26 cellular contexts compared by ENCODE assay signal in the genomic region with DNA sequence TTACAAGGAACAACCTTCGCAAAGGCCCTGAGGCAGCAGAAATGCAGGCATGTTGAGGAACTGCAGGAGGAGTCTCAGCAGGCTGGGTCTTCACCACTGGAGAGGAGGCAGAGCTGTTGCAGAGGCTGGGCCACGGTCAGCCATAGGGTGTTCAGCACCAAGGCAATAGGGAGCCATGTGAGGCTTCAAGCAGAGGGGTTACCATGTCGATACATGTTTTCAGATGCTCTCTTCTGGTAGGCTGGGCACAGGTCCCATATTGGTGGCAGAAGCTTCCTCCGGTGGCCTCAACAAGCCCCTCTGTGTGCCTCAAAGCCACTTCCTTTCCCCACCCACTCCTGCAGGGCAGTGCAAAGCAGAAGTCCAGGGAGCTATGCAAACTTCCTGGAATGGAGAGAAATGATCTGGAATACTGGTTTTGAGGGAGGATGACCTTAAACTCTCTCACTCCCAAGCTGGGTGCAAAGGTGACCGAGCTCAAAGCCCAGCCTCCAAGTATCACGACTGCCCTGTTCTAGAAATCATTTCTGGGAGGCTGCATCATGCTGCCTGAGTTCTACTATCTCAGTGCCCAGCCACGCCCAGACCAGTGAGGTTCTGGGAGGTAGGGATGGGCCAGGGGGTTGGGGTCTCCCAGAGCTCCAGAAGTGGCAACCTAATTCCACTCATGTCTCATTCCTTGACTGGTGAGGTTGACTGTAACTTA. TPM values are rescaled to one million over a fixed set of nuclear protein-coding genes. Genes with fewer than 3 reads are reported as not detected.
DNase-seq lines count a peak whose midpoint lies in the region; ATAC-seq and TF ChIP-seq lines count a peak whose summit lies in the region.
"Had no signal": no experiment of that assay in that cellular context is flagged by ENCODE, and none has a peak within 500 bp of the region (broad histone marks: within the 10 kb centered on the region; RNA-seq: fewer than 3 reads in every experiment).

Gene FUT6, minus strand, starts transcription at position 391 of the 706 bp plus-strand sequence. CDS start 7,135 bp downstream, outside the sequence.

- no peak within 1 kb of the TSS for H4K91ac ChIP-seq in H9 (ENCODE audit: insufficient read length, low read depth, low read length)

- H3K9me3 ChIP-seq in BLaER1 (no peaks in the 10 kb centered on the region), esophagus (ENCODE audit: control insufficient read depth in 2 of 2, insufficient read depth in 1 of 2, low read depth in 1 of 2, low read length in 1 of 2) (no peaks in the 10 kb centered on the region), neural progenitor cell (ENCODE audit: low read depth) (no peaks in the 10 kb centered on the region), H9 (ENCODE audit: control insufficient read depth, low read depth, low read length) (no peaks in the 10 kb centered on the region)

- H3K27me3 ChIP-seq in BLaER1 (no peaks in the 10 kb centered on the region; the same call in 1 of the 2 replicates), esophagus (ENCODE audit: control insufficient read depth in 1 of 2, insufficient read depth in 2 of 2, low read length in 2 of 2) (no peaks in the 10 kb centered on the region), neural progenitor cell (peaks cover 14% of the 10 kb centered on the region), H9 (ENCODE audit: insufficient read depth, low read length) (no peaks in the 10 kb centered on the region)

- H4K20me1 ChIP-seq in BLaER1 (no peaks in the 10 kb centered on the region), neural progenitor cell (ENCODE audit: low read depth) (no peaks in the 10 kb centered on the region), H9 (ENCODE audit: control insufficient read depth, insufficient read depth, insufficient read length) (no peaks in the 10 kb centered on the region)

- 74 to 78% methylated on average over 7 of the region's 7 CpGs for WGBS in esophagus, 2 donors
- WGBS in H9 (ENCODE audit: extremely low coverage, insufficient read length, low lambda C conversion rate): no CpG with 5 or more reads among the region's 7 CpGs

- H3K4me1 ChIP-seq in BLaER1 (peaks cover 31% of the 10 kb centered on the region), esophagus (ENCODE audit: control insufficient read depth in 2 of 2, insufficient read depth in 2 of 2, low read length in 1 of 2) (peaks cover 0 to 14% of the 10 kb centered on the region in 2 donors), neural progenitor cell (no peaks in the 10 kb centered on the region), H9 (ENCODE audit: insufficient read depth, low read length) (no peaks in the 10 kb centered on the region)

- H3K9ac ChIP-seq in BLaER1: no peak within 1 kb of the TSS
- H3K9ac ChIP-seq in neural progenitor cell: no peak within 1 kb of the TSS
- no peak within 1 kb of the TSS for H3K9ac ChIP-seq in H9 (ENCODE audit: extremely low read depth, insufficient read length, low read length)

- TF ChIP-seq CTCF in NB4 (IDR thresholded peaks at IDR 0.05; ENCODE audit: low read depth, low read length) (no peak), neural progenitor cell (IDR thresholded peaks at IDR 0.05) (no peak), H9 (conservative IDR thresholded peaks at IDR 0.05) (no peak)

- no peak within 1 kb of the TSS for H3K56ac ChIP-seq in H9 (ENCODE audit: insufficient read length, low read depth, low read length)

- DNase-seq in NB4 (ENCODE audit: low read depth) (peak; percentile 43), neural progenitor cell (ENCODE audit: low spot score) (no peak), H9 (no peak), SW 1271 (lab: John Stamatoyannopoulos, UW) (no peak)
- DNase-seq: activated CD4-positive, alpha-beta memory T cell treated with anti-CD3 and anti-CD28 coated beads, Interleukin-2, amount 10 ng/mL, durations not matched to agents 7 days and 5 days; activated naive CD4-positive, alpha-beta T cell; CD8-positive, alpha-beta T cell; DND-41; foreskin fibroblast; hippocampal formation; islet precursor cell; NCI-H1417 treated with DMSO at 0.1 percent for 48 hours; NCI-H526; stimulated activated CD4-positive, alpha-beta T cell treated with anti-CD3 and anti-CD28 coated beads, Interleukin-4, amount 100 ng/mL, for 24 hours; T-cell had no signal

- H2BK15ac ChIP-seq in H9 (ENCODE audit: low read depth, low read length): no peak within 1 kb of the TSS

- no peak within 1 kb of the TSS for H4K5ac ChIP-seq in H9 (ENCODE audit: insufficient read length, low read depth, low read length)

- H3K27me3 Mint-ChIP-seq in neural progenitor cell (ENCODE audit: insufficient read depth, low read depth): peaks cover 11% of the 10 kb centered on the region
- H3K27me3 Mint-ChIP-seq in H9 (ENCODE audit: low read depth): peaks cover 24% of the 10 kb centered on the region
- H3K27me3 Mint-ChIP-seq: activated CD4-positive, alpha-beta memory T cell treated with anti-CD3 and anti-CD28 coated beads, Interleukin-2, amount 10 ng/mL, durations not matched to agents 7 days and 5 days had no signal

- H3K4me2 ChIP-seq in BLaER1 (peak within 1 kb of the TSS; percentile 52), neural progenitor cell (no peak within 1 kb of the TSS), H9 (ENCODE audit: insufficient read depth, insufficient read length, low read length) (no peak within 1 kb of the TSS)

- H2BK20ac ChIP-seq in H9 (ENCODE audit: low read depth, low read length, poor library complexity, severe bottlenecking): no peak within 1 kb of the TSS

- no peak within 1 kb of the TSS for H3K27ac ChIP-seq in BLaER1
- H3K27ac ChIP-seq in esophagus (ENCODE audit: low read depth in 2 of 2, low read length in 1 of 2): peak within 1 kb of the TSS; percentile 69 to 86
- no peak within 1 kb of the TSS for H3K27ac ChIP-seq in neural progenitor cell
- no peak within 1 kb of the TSS for H3K27ac ChIP-seq in H9 (ENCODE audit: insufficient read length, low read depth, low read length)

- H3K4me1 Mint-ChIP-seq in neural progenitor cell: no peaks in the 10 kb centered on the region
- no peaks in the 10 kb centered on the region for H3K4me1 Mint-ChIP-seq in H9

- H3K9me3 Mint-ChIP-seq in neural progenitor cell (no peaks in the 10 kb centered on the region), H9 (no peaks in the 10 kb centered on the region; a peak in 2 of 5 replicates)
- H3K9me3 Mint-ChIP-seq: activated CD4-positive, alpha-beta memory T cell treated with anti-CD3 and anti-CD28 coated beads, Interleukin-2, amount 10 ng/mL, durations not matched to agents 7 days and 5 days; CD8-positive, alpha-beta T cell; memory B cell; T-cell had no signal

- no peak for TF ChIP-seq POLR2A in NB4 (IDR thresholded peaks at IDR 0.05; ENCODE audit: extremely low read depth, insufficient read length)

- H3K36me3 Mint-ChIP-seq in neural progenitor cell (no peaks in the 10 kb centered on the region), H9 (ENCODE audit: insufficient read depth in 1 of 3, low read depth in 3 of 3) (no peaks in the 10 kb centered on the region)
- H3K36me3 Mint-ChIP-seq: CD8-positive, alpha-beta T cell; T-cell had no signal

- no peak within 1 kb of the TSS for H2BK120ac ChIP-seq in H9 (ENCODE audit: low read depth, low read length, poor library complexity, severe bottlenecking)

- no peak within 1 kb of the TSS for H3K14ac ChIP-seq in H9 (ENCODE audit: insufficient read depth, low read length)

- no peak within 1 kb of the TSS for H2BK5ac ChIP-seq in H9 (ENCODE audit: insufficient read length, low read length)

- no peak within 1 kb of the TSS for H2AK5ac ChIP-seq in H9 (ENCODE audit: insufficient read length, low read length)

- no peaks in the 10 kb centered on the region for H3K36me3 ChIP-seq in BLaER1
- peaks cover 0 to 5% of the 10 kb centered on the region in 2 donors for H3K36me3 ChIP-seq in esophagus (ENCODE audit: control insufficient read depth in 2 of 2, insufficient read depth in 2 of 2, low read length in 1 of 2)
- no peaks in the 10 kb centered on the region for H3K36me3 ChIP-seq in neural progenitor cell

- ATAC-seq in GM19455 (IDR thresholded peaks at IDR 0.05; ENCODE audit: unreplicated experiment) (no peak), GM18520 (IDR thresholded peaks at IDR 0.05; ENCODE audit: unreplicated experiment) (no peak)
- ATAC-seq: CD8-positive, alpha-beta T cell; Right ventricle myocardium inferior; T-cell had no signal

- H3K18ac ChIP-seq in H9 (ENCODE audit: insufficient read length, low read depth, low read length): no peak within 1 kb of the TSS

- H3K4me3 Mint-ChIP-seq in neural progenitor cell (peak within 1 kb of the TSS; percentile 15), H9 (no peak within 1 kb of the TSS)
- H3K4me3 Mint-ChIP-seq: activated CD4-positive, alpha-beta memory T cell treated with anti-CD3 and anti-CD28 coated beads, Interleukin-2, amount 10 ng/mL, durations not matched to agents 7 days and 5 days; CD8-positive, alpha-beta T cell; memory B cell; T-cell had no signal

- no peak within 1 kb of the TSS for H3T11ph ChIP-seq in H9 (ENCODE audit: low read length)

- H3K4me3 ChIP-seq in BLaER1 (no peak within 1 kb of the TSS), NB4 (ENCODE audit: low read depth, low read length) (no peak within 1 kb of the TSS), esophagus (ENCODE audit: low read depth in 1 of 2, low read length in 2 of 2) (peak within 1 kb of the TSS; percentile 56 to 63), neural progenitor cell (no peak within 1 kb of the TSS)

- H3K79me1 ChIP-seq in H9 (ENCODE audit: insufficient read depth, low read depth, low read length, poor library complexity, severe bottlenecking): no peaks in the 10 kb centered on the region

- H3F3A ChIP-seq in neural progenitor cell (ENCODE audit: low read depth): no peaks in the 10 kb centered on the region

- no peak within 1 kb of the TSS for H4K8ac ChIP-seq in H9 (replicated peaks; ENCODE audit: insufficient read length, low read depth, low read length)

- no peaks in the 10 kb centered on the region for H3K23me2 ChIP-seq in H9 (ENCODE audit: insufficient read length, low read depth, low read length, poor library complexity, severe bottlenecking)

- H3K27ac Mint-ChIP-seq in neural progenitor cell: no peak within 1 kb of the TSS
- no peak within 1 kb of the TSS; a peak in 1 of 7 replicates for H3K27ac Mint-ChIP-seq in H9
- H3K27ac Mint-ChIP-seq: activated CD4-positive, alpha-beta memory T cell treated with anti-CD3 and anti-CD28 coated beads, Interleukin-2, amount 10 ng/mL, durations not matched to agents 7 days and 5 days; CD8-positive, alpha-beta T cell; memory B cell had no signal

- no peak within 1 kb of the TSS for H3K23ac ChIP-seq in H9 (ENCODE audit: insufficient read length, low read depth, low read length)

- no peak within 1 kb of the TSS for H2BK12ac ChIP-seq in H9 (ENCODE audit: insufficient read length, low read depth, low read length)

- H3K79me2 ChIP-seq in neural progenitor cell (ENCODE audit: low read depth) (no peaks in the 10 kb centered on the region), H9 (ENCODE audit: insufficient read depth, low read length) (no peaks in the 10 kb centered on the region)

- no peak within 1 kb of the TSS for H2AFZ ChIP-seq in neural progenitor cell (replicated peaks)
- no peak within 1 kb of the TSS for H2AFZ ChIP-seq in H9 (ENCODE audit: low read length)

- H3K4ac ChIP-seq in H9 (ENCODE audit: low read depth, low read length): no peak within 1 kb of the TSS

RNA-seq across cellular contexts. Expression of gene FUT6, which starts in this region (rescaled TPM):
- polyA plus RNA-seq in esophagus: 10 to 100 TPM; 77.6 to 96.5 TPM
- total RNA-seq in neural progenitor cell (ENCODE audit: low replicate concordance): not detected in 2 replicates
- total RNA-seq in H9 (2021): 0.13 TPM in 1 of 2 replicates, not detected in the other
- total RNA-seq: activated CD4-positive, alpha-beta memory T cell treated with anti-CD3 and anti-CD28 coated beads, Interleukin-2, amount 10 ng/mL, durations not matched to agents 7 days and 5 days; CD8-positive, alpha-beta T cell; HT1080; pulmonary artery endothelial cell; Right ventricle myocardium inferior; urinary bladder had no signal
- polyA plus RNA-seq: AG04450, neural cell had no signal

Comparison
In these comparisons a context has a peak if more than half of its experiments do, and no peak if none do; other contexts are left out.
1. H3K27ac ChIP-seq: peak in esophagus (2 of 2); none in BLaER1 (single experiment), neural progenitor cell (single experiment) and H9 (single experiment).
2. H3K4me3 ChIP-seq: peak in esophagus (2 of 2); none in BLaER1 (single experiment), NB4 (single experiment) and neural progenitor cell (single experiment).